Comparison of ENCODE assay signal across 30 cellular contexts in genomic region chr14:28776482-28777266, GRCh38. TPM values are rescaled to one million over a fixed set of nuclear protein-coding genes. Genes with fewer than 3 reads are reported as not detected.
"Had no signal": no experiment of that assay in that cellular context is flagged by ENCODE, and none has a peak within 500 bp of the region (broad histone marks: within the 10 kb centered on the region; RNA-seq: fewer than 3 reads in every experiment).

No MANE protein-coding gene starts in this region.

- DNase-seq: activated CD4-positive, alpha-beta T cell treated with anti-CD3 and anti-CD28 coated beads for 36 hours; activated CD4-positive, CD25-positive, alpha-beta regulatory T cell; activated CD8-positive, alpha-beta memory T cell treated with anti-CD3 and anti-CD28 coated beads, Interleukin-2, amount 10 ng/mL, durations not matched to agents 7 days and 5 days; activated CD8-positive, alpha-beta T cell treated with anti-CD3 and anti-CD28 coated beads, Interleukin-2, amount 10 ng/mL, durations not matched to agents 7 days and 5 days; activated T-cell treated with anti-CD3 and anti-CD28 coated beads, Interleukin-2, amount 50 U/mL, for 48 hours; body of pancreas; cortex of kidney; head of caudate nucleus; hippocampal formation; immature natural killer cell; left lung; lower lobe of right lung; mesenchymal stem cell; naive thymus-derived CD8-positive, alpha-beta T cell; posterior cingulate gyrus; right cardiac atrium; stimulated activated CD4-positive, alpha-beta T cell treated with anti-CD3 and anti-CD28 coated beads, Interleukin-4, amount 100 ng/mL, for 1 hour; stimulated activated naive CD8-positive, alpha-beta T cell treated with anti-CD3 and anti-CD28 coated beads, Interleukin-15, Interleukin-2, amounts not matched to agents 100 U/mL and 50 U/mL, for 24 hours; thyroid gland; upper lobe of left lung had no signal

- ATAC-seq: activated CD4-positive, alpha-beta T cell treated with anti-CD3 and anti-CD28 coated beads for 36 hours; activated CD8-positive, alpha-beta memory T cell treated with anti-CD3 and anti-CD28 coated beads, Interleukin-2, amount 10 ng/mL, durations not matched to agents 7 days and 5 days; activated CD8-positive, alpha-beta T cell treated with anti-CD3 and anti-CD28 coated beads, Interleukin-2, amount 10 ng/mL, durations not matched to agents 7 days and 5 days; activated naive CD4-positive, alpha-beta T cell treated with anti-CD3 and anti-CD28 coated beads, Interleukin-2, amount 50 U/mL, for 72 hours; body of pancreas; left lung; lower lobe of right lung; naive thymus-derived CD8-positive, alpha-beta T cell; right cardiac atrium; stimulated activated naive CD8-positive, alpha-beta T cell treated with anti-CD3 and anti-CD28 coated beads, Interleukin-15, Interleukin-2, amounts not matched to agents 100 U/mL and 50 U/mL, for 24 hours had no signal

- H3K27ac ChIP-seq: body of pancreas, cardiac muscle cell, left lung, lower lobe of right lung, thyroid gland, upper lobe of left lung, vagina had no signal

RNA-seq across cellular contexts. Expression of gene FOXG1, which starts 10.1 kb away (rescaled TPM):
- total RNA-seq: activated CD4-positive, alpha-beta T cell treated with anti-CD3 and anti-CD28 coated beads for 36 hours; activated CD8-positive, alpha-beta memory T cell treated with anti-CD3 and anti-CD28 coated beads, Interleukin-2, amount 10 ng/mL, durations not matched to agents 7 days and 5 days; activated CD8-positive, alpha-beta T cell treated with anti-CD3 and anti-CD28 coated beads, Interleukin-2, amount 10 ng/mL, durations not matched to agents 7 days and 5 days; activated naive CD4-positive, alpha-beta T cell treated with anti-CD3 and anti-CD28 coated beads, Interleukin-2, amount 50 U/mL, for 72 hours; activated T-helper 2 cell treated with anti-CD3 and anti-CD28 coated beads, Interferon-gamma antibody, Interleukin-2, Interleukin-4, amounts not matched to agents 10 μg/mL and 5 μg/mL and 100 μg/mL, durations not matched to agents 14 hours and 24 hours and 36 hours; body of pancreas; cardiac muscle cell; endothelial cell of umbilical vein; fibroblast of lung; fibroblast of villous mesenchyme; left lung; lower lobe of right lung; naive thymus-derived CD8-positive, alpha-beta T cell; omental fat pad; right cardiac atrium; skeletal muscle tissue; T-helper 1 cell treated with Interleukin-12 subunit alpha and Interleukin-12 subunit beta and Interleukin-4 antibody, amounts not matched to agents 30 ng/mL and 1 ng/mL, for 36 hours; upper lobe of left lung; vagina had no signal
